Comparison of ENCODE assay signal across 24 cellular contexts in the genomic region with DNA sequence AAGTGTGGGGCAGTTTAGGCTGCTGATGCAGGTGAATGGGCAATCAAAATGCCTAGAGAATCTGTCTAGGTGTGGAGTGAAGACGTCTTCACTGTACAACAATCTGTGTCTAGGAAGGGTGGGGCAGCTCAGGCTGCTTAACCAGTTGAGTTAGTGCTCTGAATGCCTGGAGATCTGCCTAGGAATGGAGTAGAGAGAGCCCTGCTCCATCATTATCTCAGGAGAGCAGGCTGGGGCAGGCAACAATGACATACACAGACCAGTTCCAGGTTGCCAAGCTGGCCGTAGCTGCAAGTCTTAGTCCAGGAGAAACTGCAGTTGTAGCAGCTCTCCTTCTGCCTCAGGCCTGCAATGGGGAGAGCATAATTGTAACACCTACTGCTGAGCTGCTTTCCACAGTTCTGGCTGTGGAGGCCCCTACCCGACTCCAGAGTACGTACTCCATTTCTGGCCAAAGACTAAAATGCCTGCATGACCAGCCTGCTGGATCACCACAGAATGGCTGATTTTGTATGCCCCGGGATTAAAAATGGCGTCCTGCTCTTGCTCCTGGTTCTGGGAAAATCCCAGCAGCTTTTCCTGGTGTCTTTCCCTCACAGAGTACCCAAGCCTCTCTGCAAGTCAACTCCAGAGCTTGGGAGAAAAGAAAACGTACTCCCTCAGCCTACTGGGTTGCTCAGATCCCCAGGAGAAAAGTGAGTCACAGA.
"Had no signal": no experiment of that assay in that cellular context is flagged by ENCODE, and none has a peak within 500 bp of the region (broad histone marks: within the 10 kb centered on the region; RNA-seq: fewer than 3 reads in every experiment).

No MANE protein-coding gene starts in this region.

- H3K27me3 ChIP-seq: ascending aorta, esophagus muscularis mucosa, foreskin keratinocyte, heart left ventricle, left lung, stomach, tibial nerve had no signal

- DNase-seq: activated CD4-positive, alpha-beta memory T cell treated with anti-CD3 and anti-CD28 coated beads for 36 hours; activated CD4-positive, alpha-beta T cell treated with anti-CD3 and anti-CD28 coated beads, Interleukin-2, amount 10 ng/mL, durations not matched to agents 24 days and 14 days; activated CD4-positive, CD25-positive, alpha-beta regulatory T cell treated with anti-CD3 and anti-CD28 coated beads, Interleukin-2, amount 50 U/mL, for 72 hours; activated CD8-positive, alpha-beta memory T cell treated with anti-CD3 and anti-CD28 coated beads, Interleukin-2, amount 50 U/mL, for 4 hours; activated effector memory CD4-positive, alpha-beta T cell treated with anti-CD3 and anti-CD28 coated beads, Interleukin-2, amount 50 U/mL, for 16 hours; activated naive CD4-positive, alpha-beta T cell treated with anti-CD3 and anti-CD28 coated beads for 36 hours; activated naive CD8-positive, alpha-beta T cell treated with anti-CD3 and anti-CD28 coated beads, Interleukin-2, amount 10 ng/mL, durations not matched to agents 7 days and 5 days; activated T-cell treated with anti-CD3 and anti-CD28 coated beads, Interleukin-2, amount 50 U/mL, for 1 hour; heart left ventricle; lower lobe of right lung; natural killer cell; right cardiac atrium; stimulated activated naive B cell treated with anti-CD40 and anti-IgM and Interleukin-4, amounts not matched to agents 10 μg/mL and 1 μg/mL and 100 μg/mL, for 72 hours; stomach; T-helper 17 cell; T1000 had no signal

- H3K36me3 ChIP-seq: ascending aorta, esophagus muscularis mucosa, heart left ventricle, left lung, lower lobe of right lung, stomach, tibial nerve had no signal

- H3K9me3 ChIP-seq: ascending aorta, esophagus muscularis mucosa, left lung, lower lobe of right lung, tibial nerve had no signal

- H3K4me1 ChIP-seq: ascending aorta, esophagus muscularis mucosa, foreskin keratinocyte, heart left ventricle, left lung, lower lobe of right lung, stomach, tibial nerve had no signal

- FAIRE-seq: endothelial cell of umbilical vein, urothelium cell line had no signal

- H3K27ac ChIP-seq: ascending aorta, coronary artery, esophagus muscularis mucosa, foreskin keratinocyte, heart left ventricle, left lung, lower lobe of right lung, stomach, tibial nerve had no signal

- H3K4me3 ChIP-seq: ascending aorta, coronary artery, esophagus muscularis mucosa, heart left ventricle, left lung, lower lobe of right lung, stomach, tibial nerve had no signal
